16 cellular contexts compared by ENCODE assay signal in genomic region chr6:147716434-147716833, GRCh38.
"Had no signal": no experiment of that assay in that cellular context is flagged by ENCODE, and none has a peak within 500 bp of the region (broad histone marks: within the 10 kb centered on the region; RNA-seq: fewer than 3 reads in every experiment).

No MANE protein-coding gene starts in this region.

- H3K4me3 ChIP-seq: coronary artery, esophagus squamous epithelium, heart right ventricle, left lung, tibial artery had no signal

- H3K36me3 ChIP-seq: esophagus squamous epithelium, heart right ventricle, left lung, tibial artery had no signal

- DNase-seq: activated CD4-positive, alpha-beta T cell treated with anti-CD3 and anti-CD28 coated beads, Interleukin-2, amount 50 U/mL, for 48 hours; activated CD8-positive, alpha-beta memory T cell treated with anti-CD3 and anti-CD28 coated beads, Interleukin-2, amount 50 U/mL, for 48 hours; activated naive CD4-positive, alpha-beta T cell treated with Interleukin-2 at 50 U/mL for 16 hours; activated naive CD8-positive, alpha-beta T cell treated with anti-CD3 and anti-CD28 coated beads for 36 hours; activated T-cell treated with anti-CD3 and anti-CD28 coated beads, Interleukin-2, amount 50 U/mL, for 4 hours; cerebellar nuclear complex; esophagus squamous epithelium; heart right ventricle; islet precursor cell; left lung; natural killer cell; stimulated activated CD4-positive, alpha-beta T cell treated with anti-CD3 and anti-CD28 coated beads, Interleukin-4, amount 100 ng/mL, for 24 hours; T1000; tibial artery had no signal

- H3K27ac ChIP-seq: coronary artery, esophagus squamous epithelium, heart right ventricle, left lung, tibial artery had no signal

- H3K9me3 ChIP-seq: esophagus squamous epithelium had no signal

- H3K27me3 ChIP-seq: esophagus squamous epithelium, heart right ventricle, left lung, tibial artery had no signal

- ATAC-seq: activated T-cell treated with anti-CD3 and anti-CD28 coated beads, Interleukin-2, amount 50 U/mL, for 4 hours; heart right ventricle; left lung; natural killer cell; WTC11 had no signal

- H3K4me1 ChIP-seq: esophagus squamous epithelium, heart right ventricle, left lung, tibial artery had no signal
